Comparison of ENCODE assay signal across 8 cellular contexts in genomic region chrX:106481341-106481740, GRCh38.
DNase-seq lines count a peak whose midpoint lies in the region; ATAC-seq, FAIRE-seq and TF ChIP-seq lines count a peak whose summit lies in the region.

No MANE protein-coding gene starts in this region.

- ATAC-seq in left lobe of liver = peak; percentile 96
- peak; percentile 48 for ATAC-seq in stimulated activated memory B cell treated with anti-CD40 and anti-IgM and Interleukin-4, amounts not matched to agents 10 μg/mL and 1 μg/mL and 100 μg/mL, for 72 hours

- H3K4me1 Mint-ChIP-seq in stimulated activated memory B cell treated with anti-CD40 and anti-IgM and Interleukin-4, amounts not matched to agents 10 μg/mL and 1 μg/mL and 100 μg/mL, for 72 hours = peaks cover 14% of the 10 kb centered on the region

- no peak overlapping the region for H3K27ac Mint-ChIP-seq in stimulated activated memory B cell treated with anti-CD40 and anti-IgM and Interleukin-4, amounts not matched to agents 10 μg/mL and 1 μg/mL and 100 μg/mL, for 72 hours

- H3K27ac ChIP-seq in 22Rv1 (no peak overlapping the region), RWPE1 (no peak overlapping the region)

- no peaks in the 10 kb centered on the region for H3K36me3 Mint-ChIP-seq in stimulated activated memory B cell treated with anti-CD40 and anti-IgM and Interleukin-4, amounts not matched to agents 10 μg/mL and 1 μg/mL and 100 μg/mL, for 72 hours

- DNase-seq in ELF-1 (ENCODE audit: low read depth, low spot score) (peak; percentile 22), HTR-8/SVneo (ENCODE audit: insufficient read length, low spot score) (peak; percentile 0), RWPE1 (ENCODE audit: low spot score) (peak; percentile 13), cerebellum (ENCODE audit: low spot score) (peak; percentile 0), left lobe of liver (ENCODE audit: low spot score) (peak; percentile 44), GOT3 (lab: John Stamatoyannopoulos, UW) (no peak)

- CTCF ChIA-PET in RWPE1 (lab: Yijun Ruan, JAX) = interaction anchor here (0.6 to 1.1 kb wide), 2 partner anchors 33 to 364 kb away, joined by 3 to 4 read pairs; no protein-coding TSS in a partner anchor

- TF ChIP-seq CTCF in 22Rv1 (IDR thresholded peaks at IDR 0.05) = peak; percentile 58
- TF ChIP-seq CTCF in RWPE1 (conservative IDR thresholded peaks at IDR 0.05; ENCODE audit: low read depth) = peak; percentile 58

- H3K9me3 Mint-ChIP-seq in stimulated activated memory B cell treated with anti-CD40 and anti-IgM and Interleukin-4, amounts not matched to agents 10 μg/mL and 1 μg/mL and 100 μg/mL, for 72 hours = no peaks in the 10 kb centered on the region

- no peak overlapping the region for H3K4me3 Mint-ChIP-seq in stimulated activated memory B cell treated with anti-CD40 and anti-IgM and Interleukin-4, amounts not matched to agents 10 μg/mL and 1 μg/mL and 100 μg/mL, for 72 hours

- H3K27me3 Mint-ChIP-seq in stimulated activated memory B cell treated with anti-CD40 and anti-IgM and Interleukin-4, amounts not matched to agents 10 μg/mL and 1 μg/mL and 100 μg/mL, for 72 hours = no peaks in the 10 kb centered on the region

- POLR2A ChIA-PET in RWPE1 (lab: Yijun Ruan, JAX; ENCODE audit: low non-redundant PET) = no interaction called here

- FAIRE-seq in HTR-8/SVneo (lab: Jason Lieb, UNC) = no peak
